In the genomic region with DNA sequence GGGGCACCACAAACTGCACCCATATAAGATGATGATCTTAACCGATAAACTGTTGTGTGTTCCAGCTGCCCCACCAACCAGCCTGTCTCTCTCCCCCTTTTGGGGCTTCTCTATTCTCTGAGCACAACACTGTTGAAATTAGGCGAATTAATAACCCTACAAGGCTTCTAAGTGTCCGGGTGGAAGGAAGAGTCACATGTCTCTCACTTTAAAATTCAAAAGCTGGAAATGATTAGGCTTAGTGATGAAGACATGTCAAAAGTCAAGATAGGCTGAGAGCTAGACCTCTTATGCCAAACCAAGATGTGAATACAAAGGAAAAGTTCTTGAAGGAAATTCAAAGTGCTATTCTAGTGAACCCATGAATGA, we compare ENCODE assay signal across 4 cellular contexts.
"Had no signal": no experiment of that assay in that cellular context is flagged by ENCODE, and none has a peak within 500 bp of the region (broad histone marks: within the 10 kb centered on the region; RNA-seq: fewer than 3 reads in every experiment).

No MANE protein-coding gene starts in this region.

- ATAC-seq: GM23338 had no signal

- DNase-seq: H9, HCEC 1CT, IMR-90 had no signal

- H3K4me3 ChIP-seq: GM23338 had no signal
